In the genomic region with DNA sequence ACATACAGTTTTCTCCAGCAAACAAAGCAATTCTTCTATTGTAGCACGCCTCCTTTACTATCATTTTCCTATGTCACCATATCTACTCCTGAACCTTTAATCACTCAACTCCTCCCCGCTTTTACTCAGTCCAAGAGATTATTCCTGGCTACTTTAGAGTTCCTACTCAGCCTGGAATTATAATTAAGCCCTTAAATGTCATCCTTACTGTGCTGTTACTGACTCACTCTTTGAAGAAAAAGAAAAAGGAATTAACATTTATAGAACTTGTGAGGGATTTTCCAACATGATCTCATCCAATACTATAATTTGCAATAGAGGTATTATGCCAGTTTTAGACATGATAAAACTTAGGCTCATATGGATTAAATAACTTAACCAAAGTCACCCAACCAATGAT, we compare ENCODE assay signal across 1 cellular context.
TF ChIP-seq lines count a peak whose summit lies in the region.

No MANE protein-coding gene starts in this region.

TF ChIP-seq in HEK293, 187 proteins besides CTCF, POLR2A, EP300 and RAD21:
- TF ChIP-seq GLI4 (tag by site-specific recombination; IDR thresholded peaks at IDR 0.05) (no peak), SP7 (tag by site-specific recombination; IDR thresholded peaks at IDR 0.05) (peak; percentile 23)
